ENCODE assay signal across 9 cellular contexts in the genomic region with DNA sequence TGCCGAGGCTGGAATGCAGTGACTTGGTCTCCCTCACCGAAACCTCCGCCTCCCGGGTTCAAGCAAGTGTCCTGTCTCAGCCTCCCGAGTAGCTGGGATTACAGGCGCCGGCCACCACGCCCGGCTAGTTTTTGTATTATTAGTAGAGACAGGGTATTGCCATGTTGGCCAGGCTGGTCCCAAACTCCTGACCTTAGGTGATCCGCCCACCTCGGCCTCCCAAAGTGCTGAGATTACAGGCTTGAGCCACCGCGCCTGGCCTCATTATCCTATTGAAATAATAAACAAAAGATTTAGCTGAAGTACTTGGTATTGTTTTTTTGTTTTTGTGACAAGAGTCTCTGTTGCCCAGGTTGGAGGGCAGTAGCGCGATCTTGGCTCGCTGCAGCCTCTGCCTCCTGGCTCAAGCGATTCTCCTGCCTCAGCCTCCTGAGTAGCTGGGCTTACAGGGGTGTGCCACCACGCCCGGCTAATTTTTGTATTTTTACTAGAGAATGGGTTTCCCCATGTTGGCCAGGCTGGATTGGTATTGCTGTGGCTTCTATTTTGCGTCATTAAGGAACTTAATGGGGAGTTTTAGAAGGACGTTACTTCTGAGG. TPM values are rescaled to one million over a fixed set of nuclear protein-coding genes. Genes with fewer than 3 reads are reported as not detected.
A peak's percentile ranks its signal among the peaks of the same experiment; 100 is the strongest.
DNase-seq lines count a peak whose midpoint lies in the region; ATAC-seq and TF ChIP-seq lines count a peak whose summit lies in the region.
"Had no signal": no experiment of that assay in that cellular context is flagged by ENCODE, and none has a peak within 500 bp of the region (broad histone marks: within the 10 kb centered on the region; RNA-seq: fewer than 3 reads in every experiment).

No MANE protein-coding gene starts in this region.

- no peaks in the 10 kb centered on the region for H3K9me3 Mint-ChIP-seq in activated CD8-positive, alpha-beta memory T cell treated with anti-CD3 and anti-CD28 coated beads, Interleukin-2, amount 10 ng/mL, durations not matched to agents 7 days and 5 days (ENCODE audit: low read depth)
- no peaks in the 10 kb centered on the region for H3K9me3 Mint-ChIP-seq in activated naive CD8-positive, alpha-beta T cell treated with anti-CD3 and anti-CD28 coated beads for 36 hours

- H3K4me3 ChIP-seq in kidney epithelial cell (ENCODE audit: low read depth, low read length) (peak overlapping the region; percentile 93), testis (peak overlapping the region; percentile 78 to 92)

- TF ChIP-seq CTCF in kidney epithelial cell (IDR thresholded peaks at IDR 0.05; ENCODE audit: insufficient read depth, low read length, poor library complexity, severe bottlenecking) (no peak), testis (IDR thresholded peaks at IDR 0.05) (no peak)

- H3K36me3 Mint-ChIP-seq in activated CD8-positive, alpha-beta memory T cell treated with anti-CD3 and anti-CD28 coated beads, Interleukin-2, amount 10 ng/mL, durations not matched to agents 7 days and 5 days = peaks cover 52% of the 10 kb centered on the region
- H3K36me3 Mint-ChIP-seq in activated naive CD8-positive, alpha-beta T cell treated with anti-CD3 and anti-CD28 coated beads for 36 hours = peaks cover 60% of the 10 kb centered on the region

- H3K36me3 ChIP-seq in kidney epithelial cell (ENCODE audit: control insufficient read depth, insufficient read depth, low read length) (peaks cover 2% of the 10 kb centered on the region), testis (ENCODE audit: low read depth, missing control alignments) (no peaks in the 10 kb centered on the region)

- H3K27me3 ChIP-seq in kidney epithelial cell (ENCODE audit: control insufficient read depth, insufficient read depth, low read length) = no peaks in the 10 kb centered on the region
- H3K27me3 ChIP-seq in testis = no peaks in the 10 kb centered on the region

- DNase-seq in activated CD8-positive, alpha-beta memory T cell treated with anti-CD3 and anti-CD28 coated beads, Interleukin-2, amount 10 ng/mL, durations not matched to agents 7 days and 5 days = no peak
- no peak for DNase-seq in activated CD8-positive, alpha-beta memory T cell treated with anti-CD3 and anti-CD28 coated beads, Interleukin-2, amount 50 U/mL, for 48 hours
- no peak for DNase-seq in activated naive CD8-positive, alpha-beta T cell treated with anti-CD3 and anti-CD28 coated beads for 36 hours
- no peak for DNase-seq in kidney epithelial cell (ENCODE audit: low read depth)
- no peak for DNase-seq in testis
- DNase-seq in NCI-H510A (lab: John Stamatoyannopoulos, UW) = no peak
- DNase-seq: stimulated activated CD4-positive, alpha-beta T cell treated with anti-CD3 and anti-CD28 coated beads, Interleukin-2, amount 100 ng/mL, for 24 hours had no signal

- H3K27ac ChIP-seq in testis = peak overlapping the region; percentile 83 to 97

- no peaks in the 10 kb centered on the region for H3K27me3 Mint-ChIP-seq in activated CD8-positive, alpha-beta memory T cell treated with anti-CD3 and anti-CD28 coated beads, Interleukin-2, amount 10 ng/mL, durations not matched to agents 7 days and 5 days
- H3K27me3 Mint-ChIP-seq in activated naive CD8-positive, alpha-beta T cell treated with anti-CD3 and anti-CD28 coated beads for 36 hours = no peaks in the 10 kb centered on the region

- TF ChIP-seq POLR2A in testis (IDR thresholded peaks at IDR 0.05) = no peak

- H3K9me3 ChIP-seq in testis = no peaks in the 10 kb centered on the region

- ATAC-seq in activated CD8-positive, alpha-beta memory T cell treated with anti-CD3 and anti-CD28 coated beads, Interleukin-2, amount 10 ng/mL, durations not matched to agents 7 days and 5 days = no peak
- ATAC-seq in HG03520 (IDR thresholded peaks at IDR 0.05; ENCODE audit: unreplicated experiment) = no peak
- no peak for ATAC-seq in GM18498 (IDR thresholded peaks at IDR 0.05; ENCODE audit: unreplicated experiment)

- H3K4me3 Mint-ChIP-seq in activated CD8-positive, alpha-beta memory T cell treated with anti-CD3 and anti-CD28 coated beads, Interleukin-2, amount 10 ng/mL, durations not matched to agents 7 days and 5 days = peak overlapping the region; percentile 98
- peak overlapping the region; percentile 95 for H3K4me3 Mint-ChIP-seq in activated naive CD8-positive, alpha-beta T cell treated with anti-CD3 and anti-CD28 coated beads for 36 hours

- intact Hi-C loops in testis (cut with DNase I; ENCODE audit: low total_unique reads) = no loop called here

- CTCF ChIA-PET in activated CD8-positive, alpha-beta memory T cell treated with anti-CD3 and anti-CD28 coated beads, Interleukin-2, amount 10 ng/mL, durations not matched to agents 7 days and 5 days (lab: Charles Lee) = interaction anchor here (1.0 to 1.3 kb wide), 3 partner anchors 8 to 46 kb away, joined by 4 to 7 read pairs (median 5); no protein-coding TSS in a partner anchor

- H3K27ac Mint-ChIP-seq in activated CD8-positive, alpha-beta memory T cell treated with anti-CD3 and anti-CD28 coated beads, Interleukin-2, amount 10 ng/mL, durations not matched to agents 7 days and 5 days = peak overlapping the region; percentile 97
- H3K27ac Mint-ChIP-seq in activated naive CD8-positive, alpha-beta T cell treated with anti-CD3 and anti-CD28 coated beads for 36 hours = peak overlapping the region; percentile 99

- WGBS in testis, 2 donors = 56 to 68% methylated on average over 21 of the region's 21 CpGs

- H3K4me1 Mint-ChIP-seq in activated CD8-positive, alpha-beta memory T cell treated with anti-CD3 and anti-CD28 coated beads, Interleukin-2, amount 10 ng/mL, durations not matched to agents 7 days and 5 days = peaks cover 45% of the 10 kb centered on the region
- peaks cover 36% of the 10 kb centered on the region for H3K4me1 Mint-ChIP-seq in activated naive CD8-positive, alpha-beta T cell treated with anti-CD3 and anti-CD28 coated beads for 36 hours

- H3K4me1 ChIP-seq in testis = peaks cover 26% of the 10 kb centered on the region

RNA-seq across cellular contexts. Expression of gene RPL35A, which starts 1.5 kb away (rescaled TPM):
- total RNA-seq in activated CD8-positive, alpha-beta memory T cell treated with anti-CD3 and anti-CD28 coated beads, Interleukin-2, amount 10 ng/mL, durations not matched to agents 7 days and 5 days = 100 to 1,000 TPM; 803 to 912 TPM
- 1,000 to 10,000 TPM; 1,619 to 1,626 TPM for total RNA-seq in activated naive CD8-positive, alpha-beta T cell treated with anti-CD3 and anti-CD28 coated beads for 36 hours
- total RNA-seq in kidney epithelial cell (988 and 1,140 TPM in 2 replicates), testis (100 to 1,000 TPM; 264 to 446 TPM)
- 869 TPM for polyA plus RNA-seq in testis (ENCODE audit: insufficient read depth, low read depth, low replicate concordance)

RNA-seq across cellular contexts. Expression of gene LMLN, which starts 8.5 kb away (rescaled TPM):
- 1 to 10 TPM; 1.5 to 1.7 TPM for total RNA-seq in activated CD8-positive, alpha-beta memory T cell treated with anti-CD3 and anti-CD28 coated beads, Interleukin-2, amount 10 ng/mL, durations not matched to agents 7 days and 5 days
- 10 to 100 TPM in 1 of 2 experiments, 1 to 10 TPM in 1; 8.1 to 10.4 TPM for total RNA-seq in activated naive CD8-positive, alpha-beta T cell treated with anti-CD3 and anti-CD28 coated beads for 36 hours
- 5.9 and 7.8 TPM in 2 replicates for total RNA-seq in kidney epithelial cell
- total RNA-seq in testis = 10 to 100 TPM; 24.1 to 49.8 TPM
- polyA plus RNA-seq in testis (ENCODE audit: insufficient read depth, low read depth, low replicate concordance) = 23.0 TPM
